Comparison of ENCODE assay signal across 1 cellular context in genomic region chr2:123015186-123015585, GRCh38.
TF ChIP-seq lines count a peak whose summit lies in the region.

No MANE protein-coding gene starts in this region.

TF ChIP-seq in HepG2, 621 proteins besides CTCF, POLR2A, EP300 and RAD21 (continued from another document):
- TF ChIP-seq SOX5 (CRISPR knock-in tag; IDR thresholded peaks at IDR 0.05; ENCODE audit: borderline replicate concordance) (peak; percentile 54; the same call in 1 of the 2 replicates), FOXP1 (IDR thresholded peaks at IDR 0.05) (peak; percentile 90), FOXP1 (CRISPR knock-in tag; IDR thresholded peaks at IDR 0.05) (peak; percentile 77), HDAC1 (CRISPR knock-in tag; IDR thresholded peaks at IDR 0.05) (peak; percentile 54), MXI1 (IDR thresholded peaks at IDR 0.05; ENCODE audit: borderline replicate concordance, low read depth, low read length) (peak; percentile 56; the same call in 2 of the 3 replicates), FOXJ3 (CRISPR knock-in tag; IDR thresholded peaks at IDR 0.05; ENCODE audit: borderline replicate concordance) (peak; percentile 58; the same call in 1 of the 2 replicates), SMC3 (IDR thresholded peaks at IDR 0.05; ENCODE audit: low read length) (no peak), NFIC (IDR thresholded peaks at IDR 0.05; ENCODE audit: low read length) (peak; percentile 62; the same call in 1 of the 2 replicates), THAP11 (CRISPR knock-in tag; IDR thresholded peaks at IDR 0.05) (no peak), PATZ1 (CRISPR knock-in tag; IDR thresholded peaks at IDR 0.05) (no peak), NR2F2 (IDR thresholded peaks at IDR 0.05; ENCODE audit: borderline replicate concordance, low read depth) (peak; percentile 47; the same call in 1 of the 2 replicates)
